1 cellular context compared by ENCODE assay signal in genomic region chr5:127517480-127518318, GRCh38.
TF ChIP-seq lines count a peak whose summit lies in the region.

PRRC1 (plus strand) TSS chr5:127517640; CDS start chr5:127523480, 5,840 bp downstream.

TF ChIP-seq in IMR-90, 13 proteins besides CTCF, POLR2A, EP300 and RAD21 (continued from another document):
- no peak for TF ChIP-seq ELK1 (IDR thresholded peaks at IDR 0.05; ENCODE audit: borderline replicate concordance, low read depth, low read length)
- no peak for TF ChIP-seq SMC3 (IDR thresholded peaks at IDR 0.05; ENCODE audit: low read depth, low read length)
- TF ChIP-seq RFX5 (IDR thresholded peaks at IDR 0.05; ENCODE audit: low read depth, low read length) = no peak
- no peak for TF ChIP-seq FOS (IDR thresholded peaks at IDR 0.05; ENCODE audit: low read depth, low read length)
- no peak for TF ChIP-seq MAFK (IDR thresholded peaks at IDR 0.05; ENCODE audit: low read depth, low read length)
- TF ChIP-seq RCOR1 (IDR thresholded peaks at IDR 0.05; ENCODE audit: insufficient replicate concordance, low read length) = no peak
